Comparison of ENCODE assay signal across 8 cellular contexts in the genomic region with DNA sequence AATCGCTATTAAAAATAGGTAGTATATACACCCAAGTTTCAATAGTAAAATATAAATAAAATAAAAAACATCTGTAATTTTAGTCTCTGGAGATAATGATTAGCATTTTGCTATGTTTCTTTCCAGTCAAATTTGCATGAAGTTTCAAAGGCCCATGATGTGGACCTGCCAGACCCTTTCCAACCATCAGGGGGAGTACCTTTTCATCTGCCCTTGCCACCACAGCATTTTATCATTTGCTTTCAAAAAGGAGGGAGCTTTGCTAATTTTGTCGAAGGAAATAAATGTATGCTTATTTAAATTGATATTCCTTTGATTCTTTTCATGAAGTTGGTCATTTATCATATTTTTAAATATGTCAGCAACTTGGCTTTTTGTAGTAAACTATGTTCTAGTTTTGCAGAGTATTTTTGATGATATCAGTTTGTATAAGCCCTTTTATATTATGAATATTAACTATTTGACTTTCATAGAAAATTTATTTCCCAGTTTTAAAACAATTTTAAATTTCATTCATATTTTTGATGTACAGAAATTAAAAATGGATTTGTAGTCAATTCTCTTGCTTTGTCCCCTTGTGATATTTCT.
DNase-seq lines count a peak whose midpoint lies in the region; ATAC-seq and TF ChIP-seq lines count a peak whose summit lies in the region.

No MANE protein-coding gene starts in this region.

- H3K4me3 ChIP-seq in GM12864 (ENCODE audit: low read depth, low read length): no peak overlapping the region
- H3K4me3 ChIP-seq in body of pancreas: no peak overlapping the region
- H3K4me3 ChIP-seq in mucosa of descending colon: no peak overlapping the region

- H3K27ac ChIP-seq in body of pancreas: no peak overlapping the region

- H3K9me3 ChIP-seq in body of pancreas: no peaks in the 10 kb centered on the region
- no peaks in the 10 kb centered on the region for H3K9me3 ChIP-seq in mucosa of descending colon

- TF ChIP-seq CTCF in GM12864 (IDR thresholded peaks at IDR 0.05; ENCODE audit: low read depth, low read length, missing control alignments) (peak; percentile 59), body of pancreas (IDR thresholded peaks at IDR 0.05) (peak in 6 of 7 experiments; percentile 12 to 35 (median 28)), mucosa of descending colon (IDR thresholded peaks at IDR 0.05) (peak; percentile 15)

- H3K4me1 ChIP-seq in body of pancreas: no peaks in the 10 kb centered on the region
- H3K4me1 ChIP-seq in mucosa of descending colon (ENCODE audit: low read depth): no peaks in the 10 kb centered on the region

- H3K27me3 ChIP-seq in body of pancreas: no peaks in the 10 kb centered on the region

- DNase-seq in AG20443 (ENCODE audit: low spot score): peak; percentile 37
- DNase-seq in GM12864 (ENCODE audit: low read depth): peak; percentile 7
- peak; percentile 11 for DNase-seq in MV-4-11 (lab: John Stamatoyannopoulos, UW)
- DNase-seq in body of pancreas: no peak
- DNase-seq in mucosa of descending colon: peak in 1 of 3 donors; percentile 18
- DNase-seq in activated CD8-positive, alpha-beta memory T cell treated with anti-CD3 and anti-CD28 coated beads for 24 hours: no peak
- DNase-seq in T1000 (lab: John Stamatoyannopoulos, UW): no peak
- no peak for DNase-seq in NCI-H2196 (lab: John Stamatoyannopoulos, UW; ENCODE audit: unreplicated experiment)

- H3K36me3 ChIP-seq in body of pancreas (replicated peaks in 1 of 2; ENCODE audit: insufficient read depth in 1 of 2, low read depth in 2 of 2) (no peaks in the 10 kb centered on the region), mucosa of descending colon (ENCODE audit: low read depth) (no peaks in the 10 kb centered on the region)

- intact Hi-C loops in body of pancreas (cut with DNase I): no loop called here
- intact Hi-C loops in mucosa of descending colon (cut with DNase I, micrococcal nuclease): no loop called here

- TF ChIP-seq POLR2A in body of pancreas (IDR thresholded peaks at IDR 0.05): no peak

- ATAC-seq in body of pancreas: no peak
- peak; percentile 31 for ATAC-seq in mucosa of descending colon

- WGBS in body of pancreas, 2 donors: 58 to 59% methylated on average over 2 of the region's 2 CpGs

Comparison
In these comparisons a context has a peak if more than half of its experiments do, and no peak if none do; other contexts are left out.
1. DNase-seq: peak in AG20443 (single experiment), GM12864 (single experiment) and MV-4-11 (single experiment); none in body of pancreas (0 of 4), activated CD8-positive, alpha-beta memory T cell treated with anti-CD3 and anti-CD28 coated beads for 24 hours (single experiment), T1000 (single experiment) and NCI-H2196 (single experiment).
2. Peak in every context shown above with its lines, with median percentiles within 50 percentile points of each other: CTCF ChIP-seq.